Comparison of ENCODE assay signal across 12 cellular contexts in the genomic region with DNA sequence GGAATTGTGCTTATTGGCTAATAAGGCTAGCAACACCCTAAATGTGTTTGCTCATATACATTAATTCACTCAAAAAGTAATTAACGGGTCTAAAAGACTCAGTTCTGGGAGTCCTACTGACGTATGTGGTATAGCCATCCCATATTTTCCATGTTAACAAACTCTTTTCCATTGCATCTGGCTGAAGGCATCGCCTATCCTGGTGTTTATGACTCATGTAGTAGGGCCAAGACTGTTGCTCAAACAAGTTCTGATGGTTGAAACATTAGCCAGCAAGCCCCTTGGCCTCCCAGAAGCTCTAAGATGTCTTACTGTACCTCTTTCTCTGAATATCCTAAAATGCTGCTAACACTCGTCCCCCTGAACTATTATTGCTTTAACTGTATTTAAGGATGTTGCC.
DNase-seq lines count a peak whose midpoint lies in the region; ATAC-seq and TF ChIP-seq lines count a peak whose summit lies in the region.
"Had no signal": no experiment of that assay in that cellular context is flagged by ENCODE, and none has a peak within 500 bp of the region (broad histone marks: within the 10 kb centered on the region; RNA-seq: fewer than 3 reads in every experiment).

No MANE protein-coding gene starts in this region.

- POLR2A ChIA-PET in AG04449 (lab: Yijun Ruan, JAX), result no interaction called here

- H3K9ac ChIP-seq in adipocyte (ENCODE audit: low read length), result no peak overlapping the region

- TF ChIP-seq CTCF in AG04449 (IDR thresholded peaks at IDR 0.05; ENCODE audit: insufficient read depth, low read length, missing control alignments), result no peak

- H3K4me3 ChIP-seq in AG04449 (ENCODE audit: low read depth, low read length) (no peak overlapping the region), adipocyte (ENCODE audit: low read length) (no peak overlapping the region)

- no peak for ATAC-seq in HG03460 (IDR thresholded peaks at IDR 0.05; ENCODE audit: unreplicated experiment)
- ATAC-seq in GM19395 (IDR thresholded peaks at IDR 0.05; ENCODE audit: unreplicated experiment), result no peak

- no peaks in the 10 kb centered on the region for H3K36me3 ChIP-seq in adipocyte (ENCODE audit: control insufficient read depth, insufficient read depth, low read length, severe bottlenecking)

- peaks cover 18% of the 10 kb centered on the region for H3K4me1 ChIP-seq in adipocyte (ENCODE audit: control insufficient read depth, insufficient read depth, low read length)

- no peaks in the 10 kb centered on the region for H3K9me3 ChIP-seq in adipocyte (ENCODE audit: control insufficient read depth, low read length)

- DNase-seq in AG04449 (ENCODE audit: low read depth, low spot score), result peak; percentile 42
- peak; percentile 66 for DNase-seq in HS-5 (ENCODE audit: low read depth)
- peak; percentile 59 for DNase-seq in adipocyte (ENCODE audit: low read depth)
- peak; percentile 56 for DNase-seq in glomerular visceral epithelial cell (ENCODE audit: extremely low spot score)
- DNase-seq in NCI-H524 (lab: John Stamatoyannopoulos, UW), result no peak
- no peak for DNase-seq in NCI-H82 (lab: John Stamatoyannopoulos, UW)
- DNase-seq: activated CD4-positive, alpha-beta T cell treated with anti-CD3 and anti-CD28 coated beads for 1 hour; activated naive CD4-positive, alpha-beta T cell; NCI-H2081 treated with DMSO at 0.1 percent for 48 hours; stimulated activated CD4-positive, alpha-beta T cell treated with anti-CD3 and anti-CD28 coated beads, Interleukin-12 subunit alpha, Interleukin-12 subunit beta, amount 100 ng/mL, for 4 hours had no signal

- CTCF ChIA-PET in AG04449 (lab: Yijun Ruan, JAX), result interaction anchor here (1.3 kb wide), 1 partner anchor 11 kb away, joined by 3 read pairs; no protein-coding TSS in a partner anchor

- H3K27me3 ChIP-seq in adipocyte (replicated peaks; ENCODE audit: control insufficient read depth, insufficient read depth, low read length), result no peaks in the 10 kb centered on the region

Comparison
In these comparisons a context has a peak if more than half of its experiments do, and no peak if none do; other contexts are left out.
1. DNase-seq: peak in AG04449 (single experiment), HS-5 (single experiment), adipocyte (single experiment) and glomerular visceral epithelial cell (single experiment); none in NCI-H524 (0 of 2) and NCI-H82 (single experiment).